Comparison of ENCODE assay signal across 16 cellular contexts in genomic region chr1:165034136-165034535, GRCh38.
"Had no signal": no experiment of that assay in that cellular context is flagged by ENCODE, and none has a peak within 500 bp of the region (broad histone marks: within the 10 kb centered on the region; RNA-seq: fewer than 3 reads in every experiment).

No MANE protein-coding gene starts in this region.

- H3K9me3 ChIP-seq: esophagus squamous epithelium, tibial artery had no signal

- H3K4me3 ChIP-seq: esophagus squamous epithelium, tibial artery had no signal

- H3K9me3 Mint-ChIP-seq: activated CD4-positive, alpha-beta memory T cell treated with anti-CD3 and anti-CD28 coated beads for 36 hours; WTC11 had no signal

- H3K27ac ChIP-seq: esophagus squamous epithelium, tibial artery had no signal

- H3K4me1 ChIP-seq: tibial artery had no signal

- H3K36me3 Mint-ChIP-seq: activated CD4-positive, alpha-beta memory T cell treated with anti-CD3 and anti-CD28 coated beads for 36 hours; T-cell; WTC11 had no signal

- H3K36me3 ChIP-seq: esophagus squamous epithelium, tibial artery had no signal

- H3K4me3 Mint-ChIP-seq: activated CD4-positive, alpha-beta memory T cell treated with anti-CD3 and anti-CD28 coated beads for 36 hours; activated CD4-positive, alpha-beta T cell treated with anti-CD3 and anti-CD28 coated beads for 36 hours; dendritic cell treated with granulocyte-macrophage colony-stimulating factor and Interleukin-4, amounts not matched to agents 40 ng/mL and 50 ng/mL, for 4 days; T-cell; WTC11 had no signal

- ATAC-seq: activated CD4-positive, alpha-beta T cell treated with anti-CD3 and anti-CD28 coated beads for 36 hours; left lobe of liver; T-cell; WTC11 had no signal

- H3K27ac Mint-ChIP-seq: activated CD4-positive, alpha-beta memory T cell treated with anti-CD3 and anti-CD28 coated beads for 36 hours; activated CD4-positive, alpha-beta T cell treated with anti-CD3 and anti-CD28 coated beads for 36 hours; dendritic cell treated with granulocyte-macrophage colony-stimulating factor and Interleukin-4, amounts not matched to agents 40 ng/mL and 50 ng/mL, for 4 days; progenitor cell of endocrine pancreas; T-cell; WTC11 had no signal

- H3K27me3 ChIP-seq: esophagus squamous epithelium, tibial artery had no signal

- H3K4me1 Mint-ChIP-seq: activated CD4-positive, alpha-beta T cell treated with anti-CD3 and anti-CD28 coated beads for 36 hours; T-cell had no signal

- DNase-seq: activated CD4-positive, alpha-beta memory T cell treated with anti-CD3 and anti-CD28 coated beads for 36 hours; activated CD4-positive, alpha-beta T cell treated with anti-CD3 and anti-CD28 coated beads for 36 hours; activated T-cell treated with anti-CD3 and anti-CD28 coated beads for 4 hours; effector CD8-positive, alpha-beta T cell; esophagus squamous epithelium; foreskin melanocyte; kidney; occipital lobe; stimulated activated CD4-positive, alpha-beta T cell treated with anti-CD3 and anti-CD28 coated beads, Interleukin-2, amount 100 ng/mL, for 24 hours; stimulated activated naive CD4-positive, alpha-beta T cell treated with Interleukin-2 at 50 U/mL for 16 hours; T-cell; tibial artery had no signal

- H3K27me3 Mint-ChIP-seq: activated CD4-positive, alpha-beta memory T cell treated with anti-CD3 and anti-CD28 coated beads for 36 hours; activated CD4-positive, alpha-beta T cell treated with anti-CD3 and anti-CD28 coated beads for 36 hours; dendritic cell treated with granulocyte-macrophage colony-stimulating factor and Interleukin-4, amounts not matched to agents 40 ng/mL and 50 ng/mL, for 4 days; progenitor cell of endocrine pancreas; T-cell had no signal
